ENCODE assay signal across 18 cellular contexts in the genomic region with DNA sequence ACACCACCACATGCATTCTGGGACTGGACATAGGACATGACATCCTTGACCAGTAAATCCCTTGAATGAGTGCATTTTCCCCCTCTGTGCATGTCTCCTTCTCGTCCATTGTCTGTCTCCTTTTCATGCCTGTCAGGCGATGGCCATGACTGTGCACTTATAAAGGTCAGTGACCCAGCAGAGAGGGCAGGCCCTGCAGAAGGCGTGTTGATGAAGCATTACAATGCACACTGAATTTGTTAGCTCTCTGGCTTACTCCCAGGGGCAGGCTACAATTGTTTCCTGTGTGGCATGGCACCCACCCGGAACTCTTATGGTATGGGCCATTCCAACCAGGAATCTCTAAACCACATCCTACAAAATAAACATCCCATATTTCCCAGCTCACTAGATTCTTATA.
DNase-seq lines count a peak whose midpoint lies in the region; ATAC-seq and TF ChIP-seq lines count a peak whose summit lies in the region.
"Had no signal": no experiment of that assay in that cellular context is flagged by ENCODE, and none has a peak within 500 bp of the region (broad histone marks: within the 10 kb centered on the region; RNA-seq: fewer than 3 reads in every experiment).

No MANE protein-coding gene starts in this region.

- no peak for TF ChIP-seq POLR2A in Peyer's patch (IDR thresholded peaks at IDR 0.05)

- no peaks in the 10 kb centered on the region for H3K36me3 Mint-ChIP-seq in activated naive CD8-positive, alpha-beta T cell treated with anti-CD3 and anti-CD28 coated beads, Interleukin-2, amount 50 U/mL, for 24 hours (ENCODE audit: low read depth)
- H3K36me3 Mint-ChIP-seq: activated naive CD4-positive, alpha-beta T cell treated with anti-CD3 and anti-CD28 coated beads, Interleukin-2, amount 50 U/mL, for 24 hours had no signal

- H3K4me3 Mint-ChIP-seq in activated naive CD8-positive, alpha-beta T cell treated with anti-CD3 and anti-CD28 coated beads, Interleukin-2, amount 50 U/mL, for 24 hours, result no peak overlapping the region
- H3K4me3 Mint-ChIP-seq: activated naive CD4-positive, alpha-beta T cell treated with anti-CD3 and anti-CD28 coated beads, Interleukin-2, amount 50 U/mL, for 24 hours had no signal

- peaks cover 7% of the 10 kb centered on the region for H3K27me3 Mint-ChIP-seq in activated naive CD8-positive, alpha-beta T cell treated with anti-CD3 and anti-CD28 coated beads, Interleukin-2, amount 50 U/mL, for 24 hours

- H3K27ac ChIP-seq in Peyer's patch, result no peak overlapping the region
- H3K27ac ChIP-seq in caudate nucleus (ENCODE audit: low read depth, low read length), result no peak overlapping the region
- H3K27ac ChIP-seq: body of pancreas, tibial artery had no signal

- ATAC-seq in left colon, result peak; percentile 42
- ATAC-seq in activated naive CD8-positive, alpha-beta T cell treated with anti-CD3 and anti-CD28 coated beads, Interleukin-2, amount 50 U/mL, for 24 hours, result no peak
- no peak for ATAC-seq in GM21526 (IDR thresholded peaks at IDR 0.05; ENCODE audit: low FRiP score, unreplicated experiment)
- ATAC-seq: body of pancreas had no signal

- intact Hi-C loops in left colon (cut with DNase I, micrococcal nuclease), result no loop called here

- in situ Hi-C loops in SK-MEL-5 (cut with HindIII; ENCODE audit: low pct_unique_long_range_greater_than_20kb, low sequenced_read_pairs), result no loop called here

- DNase-seq in DMS53 (lab: John Stamatoyannopoulos, UW) (peak; percentile 77), H7 (peak; percentile 19), SK-MEL-5 (ENCODE audit: low read depth, low spot score) (peak; percentile 53), left colon (no peak), Peyer's patch (no peak), caudate nucleus (lab: John Stamatoyannopoulos, UW) (no peak)
- no peak for DNase-seq in activated naive CD8-positive, alpha-beta T cell treated with anti-CD3 and anti-CD28 coated beads, Interleukin-2, amount 50 U/mL, for 24 hours
- DNase-seq: activated CD4-positive, alpha-beta T cell treated with anti-CD3 and anti-CD28 coated beads, Interleukin-2, amount 50 U/mL, for 4 hours; BE2C; body of pancreas; NCI-H1694 treated with DMSO at 0.1 percent for 48 hours; NCI-H446 treated with DMSO at 0.1 percent for 48 hours; stimulated activated CD4-positive, alpha-beta T cell treated with anti-CD3 and anti-CD28 coated beads, Interleukin-15, amount 100 ng/mL, for 24 hours; stimulated activated naive CD4-positive, alpha-beta T cell; tibial artery had no signal

- H3K9me3 Mint-ChIP-seq in activated naive CD8-positive, alpha-beta T cell treated with anti-CD3 and anti-CD28 coated beads, Interleukin-2, amount 50 U/mL, for 24 hours, result no peaks in the 10 kb centered on the region
- H3K9me3 Mint-ChIP-seq: activated naive CD4-positive, alpha-beta T cell treated with anti-CD3 and anti-CD28 coated beads, Interleukin-2, amount 50 U/mL, for 24 hours had no signal

- H3K27me3 ChIP-seq in H7 (ENCODE audit: control insufficient read depth, insufficient read depth, low read length) (peaks cover 3% of the 10 kb centered on the region; the same call in 1 of the 2 replicates), Peyer's patch (no peaks in the 10 kb centered on the region)
- H3K27me3 ChIP-seq: body of pancreas, tibial artery had no signal

- no peak for TF ChIP-seq CTCF in Peyer's patch (IDR thresholded peaks at IDR 0.05)

- no peaks in the 10 kb centered on the region for H3K9me3 ChIP-seq in Peyer's patch
- H3K9me3 ChIP-seq: BE2C, body of pancreas, tibial artery had no signal

- no peak overlapping the region for H3K27ac Mint-ChIP-seq in activated naive CD8-positive, alpha-beta T cell treated with anti-CD3 and anti-CD28 coated beads, Interleukin-2, amount 50 U/mL, for 24 hours
- H3K27ac Mint-ChIP-seq: activated naive CD4-positive, alpha-beta T cell treated with anti-CD3 and anti-CD28 coated beads, Interleukin-2, amount 50 U/mL, for 24 hours had no signal

- H3K4me1 Mint-ChIP-seq in activated naive CD8-positive, alpha-beta T cell treated with anti-CD3 and anti-CD28 coated beads, Interleukin-2, amount 50 U/mL, for 24 hours, result peaks cover 6% of the 10 kb centered on the region
- H3K4me1 Mint-ChIP-seq: activated naive CD4-positive, alpha-beta T cell treated with anti-CD3 and anti-CD28 coated beads, Interleukin-2, amount 50 U/mL, for 24 hours had no signal

- H3K36me3 ChIP-seq in H7 (replicated peaks; ENCODE audit: control insufficient read depth, insufficient read depth, low read length) (no peaks in the 10 kb centered on the region), Peyer's patch (no peaks in the 10 kb centered on the region)
- H3K36me3 ChIP-seq: BE2C, tibial artery had no signal

- H3K4me3 ChIP-seq in H7 (ENCODE audit: insufficient read depth, low read depth, low read length) (no peak overlapping the region), Peyer's patch (no peak overlapping the region)
- H3K4me3 ChIP-seq: body of pancreas, lung, tibial artery had no signal

- H3K4me1 ChIP-seq in Peyer's patch, result no peaks in the 10 kb centered on the region
- H3K4me1 ChIP-seq: BE2C, body of pancreas had no signal

Comparison
In these comparisons a context has a peak if more than half of its experiments do, and no peak if none do; other contexts are left out.
1. DNase-seq: peak in DMS53 (single experiment), H7 (single experiment) and SK-MEL-5 (single experiment); none in left colon (0 of 2), activated naive CD8-positive, alpha-beta T cell treated with anti-CD3 and anti-CD28 coated beads, Interleukin-2, amount 50 U/mL, for 24 hours (single experiment), Peyer's patch (0 of 3) and caudate nucleus (0 of 61).